ENCODE assay signal across 26 cellular contexts in the genomic region with DNA sequence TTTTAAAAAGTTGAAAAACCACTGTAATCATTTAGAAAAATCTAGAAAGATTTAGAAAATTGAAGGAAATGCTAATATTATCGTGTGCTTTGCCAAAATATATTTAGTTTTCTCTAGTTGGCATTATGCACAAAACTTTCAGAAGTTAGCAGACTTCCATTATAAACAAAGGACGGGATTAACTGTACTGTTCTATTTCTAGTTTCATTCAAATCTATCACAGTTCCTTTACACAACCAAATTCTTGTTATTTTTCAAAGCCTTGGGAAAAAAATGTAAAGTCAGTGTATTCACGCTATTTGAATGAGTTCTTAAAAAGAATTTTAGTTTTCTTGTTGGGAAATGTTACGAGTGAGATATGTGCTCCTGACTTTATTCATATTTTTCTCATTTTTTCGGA.
"Had no signal": no experiment of that assay in that cellular context is flagged by ENCODE, and none has a peak within 500 bp of the region (broad histone marks: within the 10 kb centered on the region; RNA-seq: fewer than 3 reads in every experiment).

No MANE protein-coding gene starts in this region.

- H3K4me3 ChIP-seq: ascending aorta, coronary artery, dorsolateral prefrontal cortex had no signal

- H3K4me1 ChIP-seq: ascending aorta had no signal

- DNase-seq: activated CD4-positive, alpha-beta memory T cell treated with anti-CD3 and anti-CD28 coated beads, Interleukin-2, amount 10 ng/mL, durations not matched to agents 7 days and 5 days; activated CD4-positive, alpha-beta T cell treated with anti-CD3 and anti-CD28 coated beads for 36 hours; activated CD4-positive, alpha-beta T cell treated with anti-CD3 and anti-CD28 coated beads, Interleukin-2, amount 10 ng/mL, durations not matched to agents 24 days and 14 days; activated CD4-positive, alpha-beta T cell treated with anti-CD3 and anti-CD28 coated beads, Interleukin-2, amount 50 U/mL, for 4 hours; activated CD4-positive, CD25-positive, alpha-beta regulatory T cell; activated CD4-positive, CD25-positive, alpha-beta regulatory T cell treated with anti-CD3 and anti-CD28 coated beads, Interleukin-2, amount 50 U/mL, for 72 hours; activated CD8-positive, alpha-beta memory T cell treated with anti-CD3 and anti-CD28 coated beads, Interleukin-2, amount 50 U/mL, for 48 hours; activated gamma-delta T cell; activated naive CD4-positive, alpha-beta T cell; activated naive CD4-positive, alpha-beta T cell treated with anti-CD3 and anti-CD28 coated beads, Interleukin-2, amount 10 ng/mL, durations not matched to agents 7 days and 5 days; activated naive CD8-positive, alpha-beta T cell treated with anti-CD3 and anti-CD28 coated beads, Interleukin-2, amount 10 ng/mL, durations not matched to agents 7 days and 5 days; activated T-cell treated with anti-CD3 and anti-CD28 coated beads for 4 hours; activated T-cell treated with anti-CD3 and anti-CD28 coated beads, Interleukin-2, amount 50 U/mL, for 24 hours; activated T-cell treated with anti-CD3 and anti-CD28 coated beads, Interleukin-2, amount 50 U/mL, for 72 hours; amygdala; brain microvascular endothelial cell; dorsolateral prefrontal cortex; effector memory CD4-positive, alpha-beta T cell; endodermal cell; foreskin melanocyte; head of caudate nucleus; T-helper 1 cell; T-helper 17 cell; T1000 had no signal

- H3K27ac ChIP-seq: ascending aorta, brain microvascular endothelial cell, coronary artery, dorsolateral prefrontal cortex had no signal

- H3K36me3 ChIP-seq: ascending aorta, brain microvascular endothelial cell had no signal

- H3K27me3 ChIP-seq: ascending aorta, brain microvascular endothelial cell, dorsolateral prefrontal cortex had no signal

- H3K9me3 ChIP-seq: ascending aorta had no signal
